9 cellular contexts compared by ENCODE assay signal in genomic region chr9:69027355-69028097, GRCh38. TPM values are rescaled to one million over a fixed set of nuclear protein-coding genes. Genes with fewer than 3 reads are reported as not detected.
DNase-seq lines count a peak whose midpoint lies in the region; ATAC-seq and TF ChIP-seq lines count a peak whose summit lies in the region.
"Had no signal": no experiment of that assay in that cellular context is flagged by ENCODE, and none has a peak within 500 bp of the region (broad histone marks: within the 10 kb centered on the region; RNA-seq: fewer than 3 reads in every experiment).

No MANE protein-coding gene starts in this region.

- CTCF ChIA-PET in Calu3 (lab: Charles Lee), result no interaction called here
- CTCF ChIA-PET in activated CD4-positive, alpha-beta memory T cell treated with anti-CD3 and anti-CD28 coated beads for 36 hours (lab: Charles Lee), result interaction anchor here (1.0 to 1.7 kb wide), 5 partner anchors 11 to 444 kb away, joined by 3 to 6 read pairs (median 3); no protein-coding TSS in a partner anchor

- peaks cover 7% of the 10 kb centered on the region for H3K4me1 Mint-ChIP-seq in Calu3 (ENCODE audit: low read depth, unreplicated experiment)
- H3K4me1 Mint-ChIP-seq in activated CD4-positive, alpha-beta memory T cell treated with anti-CD3 and anti-CD28 coated beads for 36 hours (ENCODE audit: low read depth), result peaks cover 32% of the 10 kb centered on the region

- peaks cover 2% of the 10 kb centered on the region for H3K9me3 Mint-ChIP-seq in Calu3 (ENCODE audit: low read depth, unreplicated experiment)
- peaks cover 6% of the 10 kb centered on the region for H3K9me3 Mint-ChIP-seq in activated CD4-positive, alpha-beta memory T cell treated with anti-CD3 and anti-CD28 coated beads for 36 hours

- no peaks in the 10 kb centered on the region for H3K36me3 Mint-ChIP-seq in Calu3 (ENCODE audit: insufficient read depth, unreplicated experiment)
- H3K36me3 Mint-ChIP-seq in activated CD4-positive, alpha-beta memory T cell treated with anti-CD3 and anti-CD28 coated beads for 36 hours, result no peaks in the 10 kb centered on the region

- no peak overlapping the region for H3K27ac ChIP-seq in foreskin keratinocyte

- no peak overlapping the region for H3K27ac Mint-ChIP-seq in Calu3 (ENCODE audit: unreplicated experiment)
- H3K27ac Mint-ChIP-seq in activated CD4-positive, alpha-beta memory T cell treated with anti-CD3 and anti-CD28 coated beads for 36 hours, result peak overlapping the region; percentile 40

- no TSS peak for BruUV-seq in Calu3 (replicated peaks; lab: Mats Ljungman, UMichigan)

- peaks cover 14% of the 10 kb centered on the region for H3K27me3 ChIP-seq in foreskin keratinocyte

- no peaks in the 10 kb centered on the region for H3K4me1 ChIP-seq in foreskin keratinocyte

- peak; percentile 31 for TF ChIP-seq CTCF in Calu3 (IDR thresholded peaks at IDR 0.05; ENCODE audit: unreplicated experiment)
- TF ChIP-seq CTCF in foreskin keratinocyte (conservative IDR thresholded peaks at IDR 0.05), result peak; percentile 82

- ATAC-seq in GM18909 (IDR thresholded peaks at IDR 0.05; ENCODE audit: poor library complexity, unreplicated experiment), result peak; percentile 77
- ATAC-seq in HG03159 (IDR thresholded peaks at IDR 0.05; ENCODE audit: unreplicated experiment), result peak; percentile 81
- peak; percentile 77 for ATAC-seq in foreskin keratinocyte

- no peak overlapping the region for H3K4me3 Mint-ChIP-seq in Calu3 (ENCODE audit: low read depth, unreplicated experiment)
- no peak overlapping the region for H3K4me3 Mint-ChIP-seq in activated CD4-positive, alpha-beta memory T cell treated with anti-CD3 and anti-CD28 coated beads for 36 hours

- intact Hi-C loops in Calu3 (cut with micrococcal nuclease; ENCODE audit: unreplicated experiment), result no loop called here
- intact Hi-C loops in activated CD4-positive, alpha-beta memory T cell treated with anti-CD3 and anti-CD28 coated beads for 36 hours (cut with micrococcal nuclease), result loop anchor here (1.0 to 5.0 kb wide), 5 partner anchors 29 to 443 kb away; partner anchors contain the start of gene PIP5K1B

- DNase-seq in Calu3, result peak; percentile 33
- DNase-seq in NCI-H2227 (lab: John Stamatoyannopoulos, UW; ENCODE audit: unreplicated experiment), result peak; percentile 65
- DNase-seq in activated CD4-positive, alpha-beta memory T cell treated with anti-CD3 and anti-CD28 coated beads for 36 hours, result peak; percentile 39
- peak; percentile 20 to 40 for DNase-seq in foreskin keratinocyte
- DNase-seq in pons (ENCODE audit: low spot score), result peak; percentile 71
- no peak for DNase-seq in putamen (ENCODE audit: low spot score)

- H3K27me3 Mint-ChIP-seq in Calu3 (ENCODE audit: unreplicated experiment), result peaks cover 22% of the 10 kb centered on the region
- no peaks in the 10 kb centered on the region for H3K27me3 Mint-ChIP-seq in activated CD4-positive, alpha-beta memory T cell treated with anti-CD3 and anti-CD28 coated beads for 36 hours

- POLR2A ChIA-PET in activated CD4-positive, alpha-beta memory T cell treated with anti-CD3 and anti-CD28 coated beads for 36 hours (lab: Charles Lee), result no interaction called here

RNA-seq across cellular contexts. Expression of gene FXN, which starts 8.0 kb away (rescaled TPM):
- total RNA-seq in Calu3 (2022) (11.9 and 12.9 TPM in 2 replicates), foreskin keratinocyte (21.2 and 23.0 TPM in 2 replicates)
- 10 to 100 TPM; 14.1 to 15.2 TPM for total RNA-seq in activated CD4-positive, alpha-beta memory T cell treated with anti-CD3 and anti-CD28 coated beads for 36 hours
- 30.6 and 31.9 TPM in 2 replicates for polyA plus RNA-seq in foreskin keratinocyte

RNA-seq across cellular contexts. Expression of gene PRKACG, which starts 13.6 kb away (rescaled TPM):
- not detected in 2 replicates for total RNA-seq in Calu3 (2022)
- total RNA-seq in activated CD4-positive, alpha-beta memory T cell treated with anti-CD3 and anti-CD28 coated beads for 36 hours, result not detected
- total RNA-seq in foreskin keratinocyte, result not detected in 2 replicates
- polyA plus RNA-seq in foreskin keratinocyte, result not detected in 2 replicates
- total RNA-seq: activated CD8-positive, alpha-beta memory T cell treated with anti-CD3 and anti-CD28 coated beads for 36 hours had no signal
